8 cellular contexts compared by ENCODE assay signal in the genomic region with DNA sequence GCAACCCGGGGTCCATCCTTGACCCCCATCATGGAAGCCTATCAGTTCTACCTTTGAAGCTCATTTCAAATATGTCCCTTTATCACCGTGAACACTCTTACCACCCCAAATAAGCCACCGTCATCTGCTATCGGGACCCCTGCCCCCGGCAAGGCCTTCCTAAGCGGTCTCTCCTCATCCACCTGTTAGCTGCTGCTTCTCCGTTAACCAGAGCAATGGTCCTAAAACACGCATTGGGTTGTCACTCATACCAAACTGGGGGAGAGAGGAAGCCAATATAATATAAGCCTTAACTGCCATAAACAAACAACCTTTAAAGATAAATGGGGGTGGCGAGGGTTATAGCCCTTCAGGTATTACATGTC. TPM values are rescaled to one million over a fixed set of nuclear protein-coding genes. Genes with fewer than 3 reads are reported as not detected.
DNase-seq lines count a peak whose midpoint lies in the region; ATAC-seq, FAIRE-seq and TF ChIP-seq lines count a peak whose summit lies in the region.

No MANE protein-coding gene starts in this region.

- no peaks in the 10 kb centered on the region for H3K27me3 ChIP-seq in thymus (ENCODE audit: control insufficient read depth, insufficient read depth)

- 13% methylated on average over 9 of the region's 9 CpGs for WGBS in thymus

- peak overlapping the region; percentile 98 to 99 for H3K9ac ChIP-seq in kidney (ENCODE audit: low read length in 2 of 2)

- intact Hi-C loops in kidney (cut with DNase I), result no loop called here

- peaks cover 0 to 6% of the 10 kb centered on the region in 2 donors for H3K4me1 ChIP-seq in kidney (ENCODE audit: control insufficient read depth in 1 of 2, insufficient read depth in 1 of 2, low read depth in 1 of 2, low read length in 2 of 2)
- H3K4me1 ChIP-seq in thymus (ENCODE audit: control insufficient read depth, insufficient read depth, low read length), result peaks cover 17% of the 10 kb centered on the region

- H3K27ac ChIP-seq in VCaP, result peak overlapping the region; percentile 79; the same call in 1 of the 2 replicates
- H3K27ac ChIP-seq in kidney (ENCODE audit: low read depth in 2 of 2, low read length in 2 of 2), result no peak overlapping the region
- H3K27ac ChIP-seq in thymus (ENCODE audit: low read depth), result no peak overlapping the region

- H3K9me3 ChIP-seq in kidney (ENCODE audit: control insufficient read depth in 1 of 2, low read length in 2 of 2) (no peaks in the 10 kb centered on the region), thymus (ENCODE audit: control insufficient read depth) (no peaks in the 10 kb centered on the region)

- ATAC-seq in GM18868 (IDR thresholded peaks at IDR 0.05; ENCODE audit: unreplicated experiment), result no peak

- TF ChIP-seq CTCF in VCaP (conservative IDR thresholded peaks at IDR 0.05) (no peak), kidney (IDR thresholded peaks at IDR 0.05; ENCODE audit: borderline replicate concordance, extremely low read depth, insufficient read depth) (no peak)

- no peak for FAIRE-seq in kidney (lab: Jason Lieb, UNC)

- peaks cover 3 to 4% of the 10 kb centered on the region in 2 donors for H3K36me3 ChIP-seq in kidney (ENCODE audit: control insufficient read depth in 1 of 2, insufficient read depth in 2 of 2, low read length in 2 of 2)
- no peaks in the 10 kb centered on the region for H3K36me3 ChIP-seq in thymus (ENCODE audit: control insufficient read depth, insufficient read depth)

- DNase-seq in NCI-H748 (lab: John Stamatoyannopoulos, UW; ENCODE audit: unreplicated experiment) (peak; percentile 25), NCI-H748 treated with DMSO at 0.1 percent for 48 hours (lab: John Stamatoyannopoulos, UW) (no peak), kidney (no peak), NCI-H2107 (lab: John Stamatoyannopoulos, UW) (no peak), glomerular visceral epithelial cell (ENCODE audit: extremely low spot score) (no peak)

- H3K4me3 ChIP-seq in kidney (ENCODE audit: low read length in 2 of 2) (peak overlapping the region; percentile 96 to 99), thymus (ENCODE audit: low read length) (peak overlapping the region; percentile 66)

RNA-seq across cellular contexts. Expression of a gene that starts 0.7 kb away (rescaled TPM):
- 28.6 TPM for total RNA-seq in kidney
- 36.5 TPM for polyA plus RNA-seq in kidney (ENCODE audit: insufficient read depth, low read depth, low replicate concordance)
- polyA plus RNA-seq in thymus, result 44.0 TPM

RNA-seq across cellular contexts. Expression of a gene that starts 12.5 kb away (rescaled TPM):
- 12.4 TPM for total RNA-seq in kidney
- polyA plus RNA-seq in kidney (ENCODE audit: insufficient read depth, low read depth, low replicate concordance) (3.4 TPM), thymus (4.0 TPM)
